In genomic region chr12:53538209-53538689, GRCh38 we compare ENCODE assay signal across 10 cellular contexts. TPM values are rescaled to one million over a fixed set of nuclear protein-coding genes. Genes with fewer than 3 reads are reported as not detected.
DNase-seq lines count a peak whose midpoint lies in the region; ATAC-seq and TF ChIP-seq lines count a peak whose summit lies in the region.
"Had no signal": no experiment of that assay in that cellular context is flagged by ENCODE, and none has a peak within 500 bp of the region (broad histone marks: within the 10 kb centered on the region; RNA-seq: fewer than 3 reads in every experiment).

No MANE protein-coding gene starts in this region.

- CTCF ChIA-PET in BJ (lab: Yijun Ruan, JAX): interaction anchor here (1.1 to 8.7 kb wide), 5 partner anchors 13 to 209 kb away, joined by 3 to 125 read pairs (median 4); partner anchors contain the start of gene ATP5MC2

- no peaks in the 10 kb centered on the region for H3K4me1 ChIP-seq in colonic mucosa
- H3K4me1 ChIP-seq: gastrocnemius medialis had no signal

- H3K9ac ChIP-seq in colonic mucosa (ENCODE audit: low read depth in 2 of 2, low read length in 2 of 2): peak overlapping the region in 1 of 2 donors; percentile 1

- ATAC-seq in HG02840 (IDR thresholded peaks at IDR 0.05; ENCODE audit: low FRiP score, unreplicated experiment): no peak
- no peak for ATAC-seq in HG03025 (IDR thresholded peaks at IDR 0.05; ENCODE audit: low FRiP score, unreplicated experiment)
- ATAC-seq: T-helper 17 cell had no signal

- H3K27ac ChIP-seq in colonic mucosa: peak overlapping the region; percentile 64
- H3K27ac ChIP-seq: gastrocnemius medialis had no signal

- TF ChIP-seq CTCF in BJ (IDR thresholded peaks at IDR 0.05; ENCODE audit: insufficient read depth, low read depth, low read length) (no peak), colonic mucosa (IDR thresholded peaks at IDR 0.05) (no peak)

- POLR2A ChIA-PET in BJ (lab: Charles Lee): no interaction called here

- H3K4me3 ChIP-seq in BJ (ENCODE audit: low read depth, low read length) (no peak overlapping the region), colonic mucosa (no peak overlapping the region)
- H3K4me3 ChIP-seq: gastrocnemius medialis had no signal

- H3K9me3 ChIP-seq in colonic mucosa: no peaks in the 10 kb centered on the region
- H3K9me3 ChIP-seq: gastrocnemius medialis had no signal

- peak; percentile 46 for DNase-seq in BJ (ENCODE audit: low read depth)
- peak; percentile 90 for DNase-seq in NCI-H2029 (lab: John Stamatoyannopoulos, UW)
- DNase-seq in colonic mucosa: peak; percentile 70
- DNase-seq in midbrain (lab: John Stamatoyannopoulos, UW): peak; percentile 52
- no peak for DNase-seq in activated T-cell treated with anti-CD3 and anti-CD28 coated beads for 4 hours
- no peak for DNase-seq in stimulated activated CD4-positive, alpha-beta T cell treated with anti-CD3 and anti-CD28 coated beads, Interleukin-2, amount 100 ng/mL, for 24 hours
- DNase-seq: gastrocnemius medialis, T-helper 17 cell had no signal

- intact Hi-C loops in colonic mucosa (cut with DNase I): no loop called here

- H3K36me3 ChIP-seq in BJ (ENCODE audit: control insufficient read depth, insufficient read depth, low read length) (peaks cover 9% of the 10 kb centered on the region), colonic mucosa (peaks cover 16% of the 10 kb centered on the region)

- no peaks in the 10 kb centered on the region for H3K27me3 ChIP-seq in BJ (ENCODE audit: control insufficient read depth, insufficient read depth, low read length)
- no peaks in the 10 kb centered on the region for H3K27me3 ChIP-seq in colonic mucosa
- H3K27me3 ChIP-seq: gastrocnemius medialis had no signal

RNA-seq across cellular contexts. Expression of gene NPFF, which starts 31.0 kb away (rescaled TPM):
- polyA plus RNA-seq in BJ (2011; rRNA removed): not detected in 2 replicates
- polyA minus RNA-seq in BJ (2011; rRNA and poly(A)+ RNA removed): not detected in 2 replicates
- total RNA-seq in colonic mucosa: not detected
- total RNA-seq: gastrocnemius medialis, T-helper 17 cell had no signal

RNA-seq across cellular contexts. Expression of gene TARBP2, which starts 37.2 kb away (rescaled TPM):
- polyA plus RNA-seq in BJ (2011; rRNA removed): 33.9 and 44.9 TPM in 2 replicates
- 18.0 and 28.2 TPM in 2 replicates for polyA minus RNA-seq in BJ (2011; rRNA and poly(A)+ RNA removed)
- total RNA-seq in colonic mucosa: 10 to 100 TPM; 20.7 to 36.9 TPM

RNA-seq across cellular contexts. Expression of gene MAP3K12, which starts 39.0 kb away (rescaled TPM):
- polyA plus RNA-seq in BJ (2011; rRNA removed): 43.9 and 61.2 TPM in 2 replicates
- polyA minus RNA-seq in BJ (2011; rRNA and poly(A)+ RNA removed): 34.0 and 61.7 TPM in 2 replicates
- total RNA-seq in colonic mucosa: 1 to 10 TPM; 3.2 to 3.8 TPM

Comparison
In these comparisons a context has a peak if more than half of its experiments do, and no peak if none do; other contexts are left out.
1. DNase-seq: peak in BJ (single experiment), NCI-H2029 (single experiment), colonic mucosa (single experiment) and midbrain (single experiment); none in activated T-cell treated with anti-CD3 and anti-CD28 coated beads for 4 hours (single experiment) and stimulated activated CD4-positive, alpha-beta T cell treated with anti-CD3 and anti-CD28 coated beads, Interleukin-2, amount 100 ng/mL, for 24 hours (0 of 2).